In the genomic region with DNA sequence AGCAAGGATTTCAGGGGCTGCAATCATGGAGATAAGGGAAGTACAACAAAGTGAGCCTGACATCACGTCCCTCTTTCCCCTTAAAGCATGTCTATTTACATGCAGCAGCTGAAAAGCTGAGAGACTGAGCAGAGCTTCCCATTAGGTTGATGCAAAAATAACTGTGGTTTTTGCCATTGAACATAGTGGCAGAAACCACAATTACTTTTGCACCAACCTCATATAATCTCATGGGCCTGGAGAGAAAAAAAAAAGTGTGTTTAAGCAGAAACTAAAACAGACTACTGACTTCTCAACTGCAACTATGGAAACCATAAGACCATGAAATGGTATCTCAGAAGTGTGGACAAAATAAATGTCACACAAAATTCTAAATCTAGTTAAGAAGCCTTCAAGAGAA, we compare ENCODE assay signal across 10 cellular contexts. TPM values are rescaled to one million over a fixed set of nuclear protein-coding genes. Genes with fewer than 3 reads are reported as not detected.
DNase-seq lines count a peak whose midpoint lies in the region; ATAC-seq and TF ChIP-seq lines count a peak whose summit lies in the region.
"Had no signal": no experiment of that assay in that cellular context is flagged by ENCODE, and none has a peak within 500 bp of the region (broad histone marks: within the 10 kb centered on the region; RNA-seq: fewer than 3 reads in every experiment).

No MANE protein-coding gene starts in this region.

- H3F3A ChIP-seq in DOHH2 (ENCODE audit: control insufficient read depth, insufficient read depth), result peaks cover 52% of the 10 kb centered on the region

- H3K27me3 Mint-ChIP-seq in activated CD8-positive, alpha-beta T cell treated with anti-CD3 and anti-CD28 coated beads, Interleukin-2, amount 10 ng/mL, durations not matched to agents 7 days and 5 days (ENCODE audit: low read depth), result no peaks in the 10 kb centered on the region
- no peaks in the 10 kb centered on the region for H3K27me3 Mint-ChIP-seq in natural killer cell (ENCODE audit: low read depth in 2 of 2)

- H3K4me3 ChIP-seq in DOHH2 (ENCODE audit: low read length), result peak overlapping the region; percentile 70

- CTCF ChIA-PET in activated CD8-positive, alpha-beta T cell treated with anti-CD3 and anti-CD28 coated beads, Interleukin-2, amount 10 ng/mL, durations not matched to agents 7 days and 5 days (lab: Charles Lee), result interaction anchor here (0.7 to 1.3 kb wide), 4 partner anchors 9 to 62 kb away, joined by 3 to 6 read pairs (median 4); no protein-coding TSS in a partner anchor

- H3K36me3 Mint-ChIP-seq in activated CD8-positive, alpha-beta T cell treated with anti-CD3 and anti-CD28 coated beads, Interleukin-2, amount 10 ng/mL, durations not matched to agents 7 days and 5 days (ENCODE audit: low read depth), result peaks cover 60% of the 10 kb centered on the region
- peaks cover 12% of the 10 kb centered on the region for H3K36me3 Mint-ChIP-seq in natural killer cell

- H3K4me3 Mint-ChIP-seq in activated CD8-positive, alpha-beta T cell treated with anti-CD3 and anti-CD28 coated beads, Interleukin-2, amount 10 ng/mL, durations not matched to agents 7 days and 5 days, result no peak overlapping the region
- H3K4me3 Mint-ChIP-seq in natural killer cell, result peak overlapping the region; percentile 87

- H3K9me3 Mint-ChIP-seq in activated CD8-positive, alpha-beta T cell treated with anti-CD3 and anti-CD28 coated beads, Interleukin-2, amount 10 ng/mL, durations not matched to agents 7 days and 5 days (ENCODE audit: insufficient read depth), result peaks cover 12% of the 10 kb centered on the region
- peaks cover 4 to 7% of the 10 kb centered on the region in 2 donors for H3K9me3 Mint-ChIP-seq in natural killer cell

- H3K27ac ChIP-seq in DOHH2 (ENCODE audit: low read depth, low read length), result peak overlapping the region; percentile 99

- no peaks in the 10 kb centered on the region for H3K9me3 ChIP-seq in DOHH2 (ENCODE audit: control insufficient read depth, insufficient read depth, low read length)

- H3K27me3 ChIP-seq in DOHH2 (ENCODE audit: control insufficient read depth, low read length), result no peaks in the 10 kb centered on the region

- H3K36me3 ChIP-seq in DOHH2 (ENCODE audit: control insufficient read depth, low read length), result peaks cover 78% of the 10 kb centered on the region

- peak overlapping the region; percentile 95 for H3K4me2 ChIP-seq in DOHH2 (ENCODE audit: low read length)

- H4K20me1 ChIP-seq in DOHH2 (ENCODE audit: control insufficient read depth, insufficient read depth, low read depth, low read length), result 0 out of 2 replicates have a peak, but pooled peaks cover under 1% of the 10 kb centered on the region

- H3K27ac Mint-ChIP-seq in activated CD8-positive, alpha-beta T cell treated with anti-CD3 and anti-CD28 coated beads, Interleukin-2, amount 10 ng/mL, durations not matched to agents 7 days and 5 days, result peak overlapping the region; percentile 83
- H3K27ac Mint-ChIP-seq in natural killer cell, result peak overlapping the region; percentile 88 to 95

- H3K4me1 ChIP-seq in DOHH2 (ENCODE audit: control insufficient read depth, low read length), result peaks cover 93% of the 10 kb centered on the region

- intact Hi-C loops in natural killer cell (cut with micrococcal nuclease), result loop anchor here (2.0 kb wide), 1 partner anchor 51 kb away; a partner anchor contains a TSS

- peak; percentile 91 to 93 for DNase-seq in Kasumi-1 (lab: John Stamatoyannopoulos, UW)
- DNase-seq in activated CD8-positive, alpha-beta T cell treated with anti-CD3 and anti-CD28 coated beads, Interleukin-2, amount 10 ng/mL, durations not matched to agents 7 days and 5 days, result no peak
- DNase-seq in natural killer cell, result no peak
- DNase-seq in NCI-H2029 treated with DMSO at 0.1 percent for 48 hours (lab: John Stamatoyannopoulos, UW), result no peak
- no peak for DNase-seq in NCI-H69 (lab: John Stamatoyannopoulos, UW)
- DNase-seq: DMS79 treated with DMSO at 0.1 percent for 48 hours, erythroblast had no signal

- H3K9me2 ChIP-seq in DOHH2 (replicated peaks; ENCODE audit: control insufficient read depth, low read length), result no peaks in the 10 kb centered on the region

- peaks cover 89% of the 10 kb centered on the region for H3K4me1 Mint-ChIP-seq in activated CD8-positive, alpha-beta T cell treated with anti-CD3 and anti-CD28 coated beads, Interleukin-2, amount 10 ng/mL, durations not matched to agents 7 days and 5 days (ENCODE audit: low read depth)
- peaks cover 73 to 80% of the 10 kb centered on the region in 2 donors for H3K4me1 Mint-ChIP-seq in natural killer cell

- no peak for TF ChIP-seq CTCF in DOHH2 (IDR thresholded peaks at IDR 0.05; ENCODE audit: low read depth, low read length, poor library complexity, severe bottlenecking)
- TF ChIP-seq CTCF in natural killer cell (IDR thresholded peaks at IDR 0.05), result no peak

- ATAC-seq in activated CD8-positive, alpha-beta T cell treated with anti-CD3 and anti-CD28 coated beads, Interleukin-2, amount 10 ng/mL, durations not matched to agents 7 days and 5 days, result no peak
- peak; percentile 22 to 54 (median 42) for ATAC-seq in natural killer cell
- ATAC-seq in GM19023 (IDR thresholded peaks at IDR 0.05; ENCODE audit: unreplicated experiment), result no peak
- ATAC-seq in HG03135 (IDR thresholded peaks at IDR 0.05; ENCODE audit: unreplicated experiment), result no peak

- peaks cover 74% of the 10 kb centered on the region for H3K79me2 ChIP-seq in DOHH2 (ENCODE audit: control insufficient read depth, low read length)

- POLR2A ChIA-PET in activated CD8-positive, alpha-beta T cell treated with anti-CD3 and anti-CD28 coated beads, Interleukin-2, amount 10 ng/mL, durations not matched to agents 7 days and 5 days (lab: Charles Lee), result interaction anchor here (0.6 kb wide), 1 partner anchor 199 kb away, joined by 5 read pairs; no protein-coding TSS in a partner anchor

RNA-seq across cellular contexts. Expression of a gene that starts 48.2 kb away (rescaled TPM):
- 10 to 100 TPM; 59.4 to 62.2 TPM for total RNA-seq in activated CD8-positive, alpha-beta T cell treated with anti-CD3 and anti-CD28 coated beads, Interleukin-2, amount 10 ng/mL, durations not matched to agents 7 days and 5 days
- 100 to 1,000 TPM; 104 to 114 (median 111) TPM for total RNA-seq in natural killer cell

RNA-seq across cellular contexts. Expression of a gene that starts 50.8 kb away (rescaled TPM):
- total RNA-seq in activated CD8-positive, alpha-beta T cell treated with anti-CD3 and anti-CD28 coated beads, Interleukin-2, amount 10 ng/mL, durations not matched to agents 7 days and 5 days, result not detected
- not detected for total RNA-seq in natural killer cell

RNA-seq across cellular contexts. Expression of a gene that starts 51.2 kb away (rescaled TPM):
- total RNA-seq in activated CD8-positive, alpha-beta T cell treated with anti-CD3 and anti-CD28 coated beads, Interleukin-2, amount 10 ng/mL, durations not matched to agents 7 days and 5 days, result 100 to 1,000 TPM; 206 to 212 TPM
- 100 to 1,000 TPM; 453 to 536 (median 532) TPM for total RNA-seq in natural killer cell

Comparison
In these comparisons a context has a peak if more than half of its experiments do, and no peak if none do; other contexts are left out.
1. DNase-seq: peak in Kasumi-1 (2 of 2); none in activated CD8-positive, alpha-beta T cell treated with anti-CD3 and anti-CD28 coated beads, Interleukin-2, amount 10 ng/mL, durations not matched to agents 7 days and 5 days (single experiment), natural killer cell (single experiment), NCI-H2029 treated with DMSO at 0.1 percent for 48 hours (single experiment) and NCI-H69 (single experiment).
2. ATAC-seq: peak in natural killer cell (3 of 3); none in activated CD8-positive, alpha-beta T cell treated with anti-CD3 and anti-CD28 coated beads, Interleukin-2, amount 10 ng/mL, durations not matched to agents 7 days and 5 days (single experiment), GM19023 (single experiment) and HG03135 (single experiment).